In the genomic region with DNA sequence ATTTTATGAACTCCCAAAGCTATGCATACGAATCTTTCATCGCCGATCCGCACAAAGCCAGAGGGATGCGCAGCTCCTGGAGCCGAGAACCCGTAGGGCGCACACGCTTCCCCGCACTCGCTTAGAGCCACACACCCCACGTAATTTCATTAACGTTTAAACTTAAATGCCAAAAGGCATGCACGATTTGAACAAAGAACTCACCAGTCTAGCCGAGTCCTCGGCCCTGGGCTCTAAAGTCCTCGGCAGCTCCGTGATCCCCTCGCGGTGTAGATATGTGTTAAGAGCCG, we compare ENCODE assay signal across 9 cellular contexts. TPM values are rescaled to one million over a fixed set of nuclear protein-coding genes. Genes with fewer than 3 reads are reported as not detected.
DNase-seq lines count a peak whose midpoint lies in the region; ATAC-seq and TF ChIP-seq lines count a peak whose summit lies in the region.
"Had no signal": no experiment of that assay in that cellular context is flagged by ENCODE, and none has a peak within 500 bp of the region (broad histone marks: within the 10 kb centered on the region; RNA-seq: fewer than 3 reads in every experiment).

No MANE protein-coding gene starts in this region.

- H2BK15ac ChIP-seq in mesenchymal stem cell (ENCODE audit: low read depth, poor library complexity, severe bottlenecking) = peak overlapping the region; percentile 40

- H3K23ac ChIP-seq in mesenchymal stem cell (ENCODE audit: low read length in 2 of 2) = peak overlapping the region; percentile 10 to 99

- peak overlapping the region; percentile 78 to 83 for H3K14ac ChIP-seq in mesenchymal stem cell (ENCODE audit: low read length in 2 of 2)

- H3K4me3 Mint-ChIP-seq in activated T-cell treated with anti-CD3 and anti-CD28 coated beads, Interleukin-2, amount 50 U/mL, for 72 hours = peak overlapping the region; percentile 56 to 71

- TF ChIP-seq CTCF in colonic mucosa (IDR thresholded peaks at IDR 0.05) = no peak
- no peak for TF ChIP-seq CTCF in uterus (IDR thresholded peaks at IDR 0.05)

- peaks cover 4% of the 10 kb centered on the region for H3K79me1 ChIP-seq in mesenchymal stem cell (replicated peaks; ENCODE audit: low read length, poor library complexity, severe bottlenecking)

- H3K9me3 Mint-ChIP-seq in activated T-cell treated with anti-CD3 and anti-CD28 coated beads, Interleukin-2, amount 50 U/mL, for 72 hours = no peaks in the 10 kb centered on the region

- H3K9ac ChIP-seq in colonic mucosa (ENCODE audit: low read depth in 2 of 2, low read length in 2 of 2) (peak overlapping the region; percentile 71 to 98), mesenchymal stem cell (ENCODE audit: low read length) (peak overlapping the region; percentile 96)

- intact Hi-C loops in colonic mucosa (cut with DNase I) = loop anchor here (5.0 kb wide), 1 partner anchor 206 kb away; no protein-coding TSS in a partner anchor
- intact Hi-C loops in uterus (cut with DNase I; ENCODE audit: low total_unique reads) = no loop called here

- peak overlapping the region; percentile 45 to 83 for H2BK12ac ChIP-seq in mesenchymal stem cell (ENCODE audit: low read length in 2 of 2)

- H3K36me3 Mint-ChIP-seq in activated T-cell treated with anti-CD3 and anti-CD28 coated beads, Interleukin-2, amount 50 U/mL, for 72 hours (ENCODE audit: insufficient read depth in 2 of 2) = no peaks in the 10 kb centered on the region

- H3K27me3 Mint-ChIP-seq in activated T-cell treated with anti-CD3 and anti-CD28 coated beads, Interleukin-2, amount 50 U/mL, for 72 hours (ENCODE audit: low read depth) = peaks cover 49% of the 10 kb centered on the region

- peak overlapping the region; percentile 51 for H2AFZ ChIP-seq in mesenchymal stem cell (ENCODE audit: low read depth, low read length)

- H3K27ac ChIP-seq in colonic mucosa = peak overlapping the region; percentile 92
- peak overlapping the region; percentile 100 for H3K27ac ChIP-seq in mesenchymal stem cell (ENCODE audit: low read length, poor library complexity, severe bottlenecking)
- H3K27ac ChIP-seq in uterus = peak overlapping the region; percentile 91 to 93

- H3K27me3 ChIP-seq in colonic mucosa (no peaks in the 10 kb centered on the region), mesenchymal stem cell (ENCODE audit: control insufficient read depth in 1 of 2, insufficient read depth in 1 of 2, low read length in 2 of 2) (no peaks in the 10 kb centered on the region), uterus (no peaks in the 10 kb centered on the region)

- peak overlapping the region; percentile 44 for H3K4me2 ChIP-seq in mesenchymal stem cell (ENCODE audit: low read length, poor library complexity, severe bottlenecking)

- peaks cover 12% of the 10 kb centered on the region for H3K4me1 Mint-ChIP-seq in activated T-cell treated with anti-CD3 and anti-CD28 coated beads, Interleukin-2, amount 50 U/mL, for 72 hours (ENCODE audit: low read depth)

- peak overlapping the region; percentile 85 for H4K91ac ChIP-seq in mesenchymal stem cell (ENCODE audit: low read length)

- peak overlapping the region; percentile 98 for H2BK5ac ChIP-seq in mesenchymal stem cell (ENCODE audit: low read depth, low read length, poor library complexity, severe bottlenecking)

- peak; percentile 11 to 33 for ATAC-seq in activated T-cell treated with anti-CD3 and anti-CD28 coated beads, Interleukin-2, amount 50 U/mL, for 72 hours (replicated peaks in 1 of 2)
- ATAC-seq in GM21423 (IDR thresholded peaks at IDR 0.05; ENCODE audit: unreplicated experiment) = no peak

- peak overlapping the region; percentile 76 for H3K4me3 ChIP-seq in colonic mucosa
- H3K4me3 ChIP-seq in mesenchymal stem cell (ENCODE audit: insufficient read depth in 1 of 2, low read depth in 1 of 2, low read length in 2 of 2) = peak overlapping the region; percentile 86 to 89
- peak overlapping the region; percentile 45 to 81 for H3K4me3 ChIP-seq in uterus

- H2AK5ac ChIP-seq in mesenchymal stem cell (ENCODE audit: low read length, severe bottlenecking) = peak overlapping the region; percentile 90

- DNase-seq in activated T-cell treated with anti-CD3 and anti-CD28 coated beads, Interleukin-2, amount 50 U/mL, for 72 hours = no peak
- no peak for DNase-seq in activated T-cell treated with anti-CD3 and anti-CD28 coated beads, Interleukin-2, amount 50 U/mL, for 48 hours
- no peak for DNase-seq in colonic mucosa
- no peak for DNase-seq in mesenchymal stem cell
- no peak for DNase-seq in uterus
- DNase-seq in OCI-M2 (lab: John Stamatoyannopoulos, UW; ENCODE audit: unreplicated experiment) = no peak
- DNase-seq in NCI-H2196 treated with DMSO at 0.1 percent for 48 hours (lab: John Stamatoyannopoulos, UW; ENCODE audit: unreplicated experiment) = no peak
- DNase-seq: stimulated activated CD4-positive, alpha-beta T cell treated with anti-CD3 and anti-CD28 coated beads, Interleukin-4, amount 100 ng/mL, for 4 hours had no signal

- H4K8ac ChIP-seq in mesenchymal stem cell (ENCODE audit: low read length) = peak overlapping the region; percentile 93

- H3K27ac Mint-ChIP-seq in activated T-cell treated with anti-CD3 and anti-CD28 coated beads, Interleukin-2, amount 50 U/mL, for 72 hours = no peak overlapping the region

- H3K4me1 ChIP-seq in colonic mucosa = no peaks in the 10 kb centered on the region
- peaks cover 4% of the 10 kb centered on the region for H3K4me1 ChIP-seq in mesenchymal stem cell (ENCODE audit: control insufficient read depth, insufficient read depth, low read depth, low read length)
- no peaks in the 10 kb centered on the region for H3K4me1 ChIP-seq in uterus

- peak overlapping the region; percentile 89 to 93 for H3K4ac ChIP-seq in mesenchymal stem cell (ENCODE audit: low read depth in 1 of 2, low read length in 2 of 2)

- H2BK120ac ChIP-seq in mesenchymal stem cell (ENCODE audit: low read depth, low read length) = peak overlapping the region; percentile 91

- no peak for TF ChIP-seq POLR2A in uterus (IDR thresholded peaks at IDR 0.05)

- peak overlapping the region; percentile 94 to 99 for H3K18ac ChIP-seq in mesenchymal stem cell (ENCODE audit: low read depth in 1 of 2, low read length in 2 of 2)

- H3K9me3 ChIP-seq in colonic mucosa (no peaks in the 10 kb centered on the region), mesenchymal stem cell (ENCODE audit: control insufficient read depth, low read length) (no peaks in the 10 kb centered on the region), uterus (no peaks in the 10 kb centered on the region)

- WGBS in mesenchymal stem cell = under 1% methylated on average over 19 of the region's 21 CpGs

- H3K36me3 ChIP-seq in colonic mucosa (no peaks in the 10 kb centered on the region), mesenchymal stem cell (ENCODE audit: control insufficient read depth in 1 of 2, insufficient read depth in 2 of 2, low read depth in 1 of 2, low read length in 2 of 2) (peaks cover 0 to 5% of the 10 kb centered on the region in 2 experiments), uterus (no peaks in the 10 kb centered on the region)

RNA-seq across cellular contexts. Expression of a gene that starts 2.4 kb away (rescaled TPM):
- under 1 TPM; 0.07 to 0.36 TPM for total RNA-seq in activated T-cell treated with anti-CD3 and anti-CD28 coated beads, Interleukin-2, amount 50 U/mL, for 72 hours
- total RNA-seq in colonic mucosa (100 to 1,000 TPM; 243 to 300 TPM), uterus (100 to 1,000 TPM in 1 of 4 donors, 10 to 100 TPM in 3; 11.5 to 245 (median 52.5) TPM)
- polyA plus RNA-seq in mesenchymal stem cell (2013, experiment 1 of 2) = 137 TPM
- 119 TPM for polyA plus RNA-seq in mesenchymal stem cell (2013, experiment 2 of 2)

Comparison
In these comparisons a context has a peak if more than half of its experiments do, and no peak if none do; other contexts are left out.
1. RNA of a gene that starts 2.4 kb away (total RNA-seq): 243 to 300 TPM in colonic mucosa and 11.5 to 245 TPM in uterus; 0.07 to 0.36 TPM in activated T-cell treated with anti-CD3 and anti-CD28 coated beads, Interleukin-2, amount 50 U/mL, for 72 hours; every median in the first group is over 4 times any median in the second.
2. Peak in every context shown above with its lines, with median percentiles within 50 percentile points of each other: H3K27ac ChIP-seq and H3K4me3 ChIP-seq.